ENCODE assay signal across 8 cellular contexts in the genomic region with DNA sequence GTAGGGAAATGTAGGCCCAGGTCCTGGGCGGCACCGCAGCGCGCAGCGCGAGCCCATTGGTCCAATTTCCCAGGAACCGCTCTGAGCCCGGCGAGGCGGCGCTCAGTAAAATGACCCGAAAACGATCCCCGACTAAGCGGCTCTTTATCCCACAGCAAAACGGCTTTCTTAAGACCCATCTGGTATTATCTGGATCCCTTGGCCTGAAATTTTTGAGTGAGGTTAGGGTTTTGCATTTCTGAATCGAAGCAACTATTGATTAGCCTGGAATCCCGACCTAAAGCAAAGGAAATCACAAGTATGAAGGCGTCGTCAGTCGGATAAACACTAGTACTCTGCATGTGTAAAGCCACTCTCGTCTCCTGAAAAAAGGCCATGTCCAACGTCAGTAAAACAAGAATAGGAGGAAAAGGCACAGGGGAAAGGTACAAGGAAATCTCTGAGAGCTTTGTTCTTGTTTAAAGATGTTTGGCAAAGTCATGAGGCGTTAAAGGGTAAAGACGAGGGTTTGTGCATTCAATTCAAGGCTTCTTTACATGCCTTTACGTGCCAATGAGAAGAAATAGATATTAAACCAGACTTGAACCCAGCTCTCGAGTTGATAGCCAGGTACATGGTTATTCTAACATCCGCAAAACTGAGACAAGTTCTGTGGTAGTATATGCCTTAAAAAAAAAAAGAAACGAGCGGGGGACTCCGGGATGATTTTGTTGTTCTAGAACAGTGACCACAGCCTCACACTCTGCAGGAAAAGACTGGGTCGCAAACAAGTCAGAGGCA. TPM values are rescaled to one million over a fixed set of nuclear protein-coding genes. Genes with fewer than 3 reads are reported as not detected.
DNase-seq lines count a peak whose midpoint lies in the region; ATAC-seq and TF ChIP-seq lines count a peak whose summit lies in the region.

No MANE protein-coding gene starts in this region.

- H3K4me3 ChIP-seq in AG10803 (ENCODE audit: low read length) (peak overlapping the region; percentile 71), GM23338 (peak overlapping the region; percentile 93), thymus (ENCODE audit: low read length) (peak overlapping the region; percentile 75)

- peak overlapping the region; percentile 94 for H3K27ac ChIP-seq in GM23338 (ENCODE audit: low read depth)
- peak overlapping the region; percentile 97 for H3K27ac ChIP-seq in thymus (ENCODE audit: low read depth)

- peaks cover 38% of the 10 kb centered on the region for H4K20me1 ChIP-seq in GM23338 (replicated peaks; ENCODE audit: insufficient read depth)

- intact Hi-C loops in activated T-helper 2 cell treated with anti-CD3 and anti-CD28 coated beads, Interferon-gamma antibody, Interleukin-2, Interleukin-4, amounts not matched to agents 10 μg/mL and 5 μg/mL and 100 μg/mL, durations not matched to agents 14 hours and 24 hours and 36 hours (cut with micrococcal nuclease), result loop anchor here (1.0 to 10.0 kb wide), 8 partner anchors 15 to 774 kb away; partner anchors contain the start of genes BANF1, C11orf68, CCDC85B and CDCA5

- H3K36me3 Mint-ChIP-seq in GM23338 (ENCODE audit: low read depth) (peaks cover 56% of the 10 kb centered on the region), immature natural killer cell (peaks cover 20 to 34% (median 20%) of the 10 kb centered on the region in 3 donors)
- peaks cover 61% of the 10 kb centered on the region for H3K36me3 Mint-ChIP-seq in activated T-helper 2 cell treated with anti-CD3 and anti-CD28 coated beads, Interferon-gamma antibody, Interleukin-2, Interleukin-4, amounts not matched to agents 10 μg/mL and 5 μg/mL and 100 μg/mL, durations not matched to agents 14 hours and 24 hours and 36 hours (ENCODE audit: low read depth)

- no peaks in the 10 kb centered on the region for H3K27me3 ChIP-seq in GM23338 (ENCODE audit: insufficient read depth)
- no peaks in the 10 kb centered on the region for H3K27me3 ChIP-seq in thymus (ENCODE audit: control insufficient read depth, insufficient read depth)

- under 1% methylated on average over 32 of the region's 32 CpGs for WGBS in thymus

- H3K9me3 Mint-ChIP-seq in GM23338 (peaks cover 4% of the 10 kb centered on the region; the same call in 2 of the 3 replicates), immature natural killer cell (no peaks in the 10 kb centered on the region)
- no peaks in the 10 kb centered on the region for H3K9me3 Mint-ChIP-seq in activated T-helper 2 cell treated with anti-CD3 and anti-CD28 coated beads, Interferon-gamma antibody, Interleukin-2, Interleukin-4, amounts not matched to agents 10 μg/mL and 5 μg/mL and 100 μg/mL, durations not matched to agents 14 hours and 24 hours and 36 hours

- H3K27ac Mint-ChIP-seq in GM23338, result peak overlapping the region; percentile 96
- peak overlapping the region; percentile 97 for H3K27ac Mint-ChIP-seq in activated T-helper 2 cell treated with anti-CD3 and anti-CD28 coated beads, Interferon-gamma antibody, Interleukin-2, Interleukin-4, amounts not matched to agents 10 μg/mL and 5 μg/mL and 100 μg/mL, durations not matched to agents 14 hours and 24 hours and 36 hours
- peak overlapping the region; percentile 91 to 99 (median 98) for H3K27ac Mint-ChIP-seq in immature natural killer cell

- H3K4me2 ChIP-seq in GM23338, result peak overlapping the region; percentile 84

- peak overlapping the region; percentile 39; the same call in 1 of the 2 replicates for H2AFZ ChIP-seq in GM23338

- H3F3A ChIP-seq in GM23338 (replicated peaks; ENCODE audit: low read depth), result peaks cover 56% of the 10 kb centered on the region

- peak overlapping the region; percentile 91 for H3K4me3 Mint-ChIP-seq in GM23338
- peak overlapping the region; percentile 94 for H3K4me3 Mint-ChIP-seq in activated T-helper 2 cell treated with anti-CD3 and anti-CD28 coated beads, Interferon-gamma antibody, Interleukin-2, Interleukin-4, amounts not matched to agents 10 μg/mL and 5 μg/mL and 100 μg/mL, durations not matched to agents 14 hours and 24 hours and 36 hours (ENCODE audit: low read depth)
- peak overlapping the region; percentile 91 to 98 (median 94) for H3K4me3 Mint-ChIP-seq in immature natural killer cell

- H3K4me1 Mint-ChIP-seq in GM23338 (peaks cover 28% of the 10 kb centered on the region), immature natural killer cell (peaks cover 63 to 72% of the 10 kb centered on the region in 2 donors)
- peaks cover 36% of the 10 kb centered on the region for H3K4me1 Mint-ChIP-seq in activated T-helper 2 cell treated with anti-CD3 and anti-CD28 coated beads, Interferon-gamma antibody, Interleukin-2, Interleukin-4, amounts not matched to agents 10 μg/mL and 5 μg/mL and 100 μg/mL, durations not matched to agents 14 hours and 24 hours and 36 hours (ENCODE audit: low read depth)

- TF ChIP-seq CTCF in AG10803 (conservative IDR thresholded peaks at IDR 0.05; ENCODE audit: low read length) (no peak), GM23338 (conservative IDR thresholded peaks at IDR 0.05; ENCODE audit: low read depth in 2 of 2) (no peak), omental fat pad (IDR thresholded peaks at IDR 0.05) (no peak)

- H3K27me3 Mint-ChIP-seq in GM23338 (ENCODE audit: insufficient read depth, low read depth, poor library complexity) (peaks cover 41% of the 10 kb centered on the region), immature natural killer cell (ENCODE audit: low read depth in 3 of 3) (peaks cover 12 to 26% (median 19%) of the 10 kb centered on the region in 3 donors)
- H3K27me3 Mint-ChIP-seq in activated T-helper 2 cell treated with anti-CD3 and anti-CD28 coated beads, Interferon-gamma antibody, Interleukin-2, Interleukin-4, amounts not matched to agents 10 μg/mL and 5 μg/mL and 100 μg/mL, durations not matched to agents 14 hours and 24 hours and 36 hours (ENCODE audit: low read depth), result no peaks in the 10 kb centered on the region

- no peaks in the 10 kb centered on the region for H3K9me2 ChIP-seq in GM23338 (ENCODE audit: insufficient read depth)

- H3K4me1 ChIP-seq in GM23338 (ENCODE audit: insufficient read depth) (peaks cover 11% of the 10 kb centered on the region), thymus (ENCODE audit: control insufficient read depth, insufficient read depth, low read length) (peaks cover 22% of the 10 kb centered on the region)

- H3K36me3 ChIP-seq in GM23338 (ENCODE audit: insufficient read depth) (peaks cover 30% of the 10 kb centered on the region), thymus (ENCODE audit: control insufficient read depth, insufficient read depth) (peaks cover 50% of the 10 kb centered on the region)

- H3K9me3 ChIP-seq in thymus (ENCODE audit: control insufficient read depth), result no peaks in the 10 kb centered on the region

- DNase-seq in AG10803 (ENCODE audit: low read depth) (no peak), GM23338 (ENCODE audit: low spot score) (no peak), immature natural killer cell (no peak), omental fat pad (ENCODE audit: low spot score) (no peak), AG08396 (ENCODE audit: low spot score) (no peak)
- DNase-seq in activated T-helper 2 cell treated with anti-CD3 and anti-CD28 coated beads, Interferon-gamma antibody, Interleukin-2, Interleukin-4, amounts not matched to agents 10 μg/mL and 5 μg/mL and 100 μg/mL, durations not matched to agents 14 hours and 24 hours and 36 hours (ENCODE audit: low spot score), result no peak
- no peak for DNase-seq in activated CD4-positive, alpha-beta T cell treated with anti-CD3 and anti-CD28 coated beads for 1 hour

- H3K79me2 ChIP-seq in GM23338 (replicated peaks; ENCODE audit: insufficient read depth), result peaks cover 50% of the 10 kb centered on the region

- ATAC-seq in GM23338 (peak; percentile 53), omental fat pad (ENCODE audit: low FRiP score) (no peak)

RNA-seq across cellular contexts. Expression of gene CFL1, which starts 0.6 kb away (rescaled TPM):
- total RNA-seq in GM23338 (2014; rRNA removed; shearing (Covaris generic)), result 981 and 1,393 TPM in 2 replicates
- polyA plus RNA-seq in GM23338 (2016; fragmentation: Nextera tagmentation; extraction: Ambion mirVana), result 1,996 and 2,124 TPM in 2 replicates
- total RNA-seq in activated T-helper 2 cell treated with anti-CD3 and anti-CD28 coated beads, Interferon-gamma antibody, Interleukin-2, Interleukin-4, amounts not matched to agents 10 μg/mL and 5 μg/mL and 100 μg/mL, durations not matched to agents 14 hours and 24 hours and 36 hours, result 1,155 and 1,184 TPM in 2 replicates
- 1,000 to 10,000 TPM; 2,883 to 4,279 (median 3,963) TPM for polyA plus RNA-seq in immature natural killer cell
- polyA plus RNA-seq in thymus, result 673 TPM
- 100 to 1,000 TPM; 485 to 798 (median 586) TPM for total RNA-seq in omental fat pad

RNA-seq across cellular contexts. Expression of gene MUS81, which starts 1.7 kb away (rescaled TPM):
- 35.5 and 48.6 TPM in 2 replicates for total RNA-seq in GM23338 (2014; rRNA removed; shearing (Covaris generic))
- polyA plus RNA-seq in GM23338 (2016; fragmentation: Nextera tagmentation; extraction: Ambion mirVana) (38.5 and 39.1 TPM in 2 replicates), immature natural killer cell (10 to 100 TPM; 22.7 to 47.0 (median 32.2) TPM), thymus (127 TPM)
- total RNA-seq in activated T-helper 2 cell treated with anti-CD3 and anti-CD28 coated beads, Interferon-gamma antibody, Interleukin-2, Interleukin-4, amounts not matched to agents 10 μg/mL and 5 μg/mL and 100 μg/mL, durations not matched to agents 14 hours and 24 hours and 36 hours, result 84.9 and 90.5 TPM in 2 replicates
- 10 to 100 TPM; 25.9 to 60.8 (median 28.8) TPM for total RNA-seq in omental fat pad

RNA-seq across cellular contexts. Expression of gene EFEMP2, which starts 14.1 kb away (rescaled TPM):
- total RNA-seq in GM23338 (2014; rRNA removed; shearing (Covaris generic)), result 4.5 and 9.4 TPM in 2 replicates
- polyA plus RNA-seq in GM23338 (2016; fragmentation: Nextera tagmentation; extraction: Ambion mirVana) (7.4 and 8.0 TPM in 2 replicates), immature natural killer cell (1 to 10 TPM; 1.6 to 6.3 (median 3.6) TPM), thymus (41.8 TPM)
- 8.8 and 9.2 TPM in 2 replicates for total RNA-seq in activated T-helper 2 cell treated with anti-CD3 and anti-CD28 coated beads, Interferon-gamma antibody, Interleukin-2, Interleukin-4, amounts not matched to agents 10 μg/mL and 5 μg/mL and 100 μg/mL, durations not matched to agents 14 hours and 24 hours and 36 hours
- total RNA-seq in omental fat pad, result 10 to 100 TPM; 39.4 to 81.8 (median 66.1) TPM

RNA-seq across cellular contexts. Expression of gene CTSW, which starts 21.1 kb away (rescaled TPM):
- total RNA-seq in GM23338 (2014; rRNA removed; shearing (Covaris generic)), result not detected in 2 replicates
- 0.17 TPM in 1 of 2 replicates, not detected in the other for polyA plus RNA-seq in GM23338 (2016; fragmentation: Nextera tagmentation; extraction: Ambion mirVana)
- total RNA-seq in activated T-helper 2 cell treated with anti-CD3 and anti-CD28 coated beads, Interferon-gamma antibody, Interleukin-2, Interleukin-4, amounts not matched to agents 10 μg/mL and 5 μg/mL and 100 μg/mL, durations not matched to agents 14 hours and 24 hours and 36 hours, result 10.0 and 10.3 TPM in 2 replicates
- polyA plus RNA-seq in immature natural killer cell, result 1,000 to 10,000 TPM; 2,066 to 3,052 (median 2,928) TPM
- polyA plus RNA-seq in thymus, result 4.2 TPM
- total RNA-seq in omental fat pad, result 1 to 10 TPM; 1.6 to 3.9 (median 2.8) TPM

RNA-seq across cellular contexts. Expression of gene SNX32, which starts 24.8 kb away (rescaled TPM):
- total RNA-seq in GM23338 (2014; rRNA removed; shearing (Covaris generic)), result 0.49 TPM in 1 of 2 replicates, not detected in the other
- polyA plus RNA-seq in GM23338 (2016; fragmentation: Nextera tagmentation; extraction: Ambion mirVana) (1.2 and 2.4 TPM in 2 replicates), immature natural killer cell (1 to 10 TPM in 2 of 3 donors, under 1 TPM in 1; 0.30 to 1.7 (median 1.6) TPM), thymus (1.1 TPM)
- total RNA-seq in activated T-helper 2 cell treated with anti-CD3 and anti-CD28 coated beads, Interferon-gamma antibody, Interleukin-2, Interleukin-4, amounts not matched to agents 10 μg/mL and 5 μg/mL and 100 μg/mL, durations not matched to agents 14 hours and 24 hours and 36 hours, result 0.64 and 0.96 TPM in 2 replicates
- 1 to 10 TPM in 2 of 4 donors, under 1 TPM in 2; 0.79 to 1.6 (median 1.1) TPM for total RNA-seq in omental fat pad
